In genomic region chr2:226835796-226836547, GRCh38 we compare ENCODE assay signal across 8 cellular contexts. TPM values are rescaled to one million over a fixed set of nuclear protein-coding genes. Genes with fewer than 3 reads are reported as not detected.
DNase-seq lines count a peak whose midpoint lies in the region; ATAC-seq and TF ChIP-seq lines count a peak whose summit lies in the region.

RHBDD1 (plus strand) TSS chr2:226836054; CDS start chr2:226864694, 28,640 bp downstream.

- H3K4me3 ChIP-seq in GM12875 (ENCODE audit: low read depth, low read length), result peak within 1 kb of the TSS; percentile 88
- H3K4me3 ChIP-seq in heart right ventricle, result peak within 1 kb of the TSS; percentile 61 to 89 (median 78)
- H3K4me3 ChIP-seq in upper lobe of right lung, result peak within 1 kb of the TSS; percentile 81

- H3K9me3 ChIP-seq in heart right ventricle, result no peaks in the 10 kb centered on the region
- no peaks in the 10 kb centered on the region for H3K9me3 ChIP-seq in upper lobe of right lung

- 0% methylated on average over 74 to 75 of the region's 75 CpGs for WGBS in heart right ventricle, 2 donors

- TF ChIP-seq CTCF in GM12875 (IDR thresholded peaks at IDR 0.05; ENCODE audit: borderline replicate concordance, insufficient read depth, low read depth, low read length), result no peak
- no peak for TF ChIP-seq CTCF in heart right ventricle (IDR thresholded peaks at IDR 0.05)
- TF ChIP-seq CTCF in upper lobe of right lung (IDR thresholded peaks at IDR 0.05), result no peak

- H3K27me3 ChIP-seq in heart right ventricle (no peaks in the 10 kb centered on the region), upper lobe of right lung (no peaks in the 10 kb centered on the region)

- H3K4me1 ChIP-seq in heart right ventricle (peaks cover 0 to 35% (median 22%) of the 10 kb centered on the region in 9 donors), upper lobe of right lung (peaks cover 17% of the 10 kb centered on the region)

- intact Hi-C loops in T-helper 1 cell treated with Interleukin-12 subunit alpha and Interleukin-12 subunit beta and Interleukin-4 antibody, amounts not matched to agents 30 ng/mL and 1 ng/mL, for 36 hours (cut with micrococcal nuclease), result loop anchor here (1.0 to 10.0 kb wide), 18 partner anchors 25 to 1909 kb away; partner anchors contain the start of genes AGFG1 and MFF
- intact Hi-C loops in heart right ventricle (cut with DNase I), result loop anchor here in 3 of 10 donors (10.0 kb wide), 2 partner anchors 139 to 149 kb away; no protein-coding TSS in a partner anchor
- intact Hi-C loops in posterior vena cava (cut with DNase I), result loop anchor here (2.0 to 10.0 kb wide), 3 partner anchors 35 to 1161 kb away; no protein-coding TSS in a partner anchor
- intact Hi-C loops in upper lobe of right lung (cut with DNase I), result no loop called here

- peak; percentile 56 for DNase-seq in NCI-H1417 treated with DMSO at 0.1 percent for 48 hours (lab: John Stamatoyannopoulos, UW)
- DNase-seq in amniotic epithelial cell (ENCODE audit: low read depth), result peak; percentile 93
- DNase-seq in heart right ventricle, result peak; percentile 94 to 95
- DNase-seq in posterior vena cava (ENCODE audit: low spot score), result peak; percentile 98
- DNase-seq in upper lobe of right lung, result peak; percentile 98

- H3K27ac ChIP-seq in heart right ventricle (peak within 1 kb of the TSS; percentile 88 to 98 (median 96)), upper lobe of right lung (peak within 1 kb of the TSS; percentile 98)

- peaks cover 0 to 16% (median 0%) of the 10 kb centered on the region in 9 donors for H3K36me3 ChIP-seq in heart right ventricle
- H3K36me3 ChIP-seq in upper lobe of right lung, result peaks cover 5% of the 10 kb centered on the region

- ATAC-seq in HG02763 (IDR thresholded peaks at IDR 0.05; ENCODE audit: unreplicated experiment) (peak; percentile 84), heart right ventricle (peak; percentile 99 to 100 (median 99)), upper lobe of right lung (peak; percentile 99)

RNA-seq across cellular contexts. Expression of gene RHBDD1, which starts in this region (rescaled TPM):
- total RNA-seq in T-helper 1 cell treated with Interleukin-12 subunit alpha and Interleukin-12 subunit beta and Interleukin-4 antibody, amounts not matched to agents 30 ng/mL and 1 ng/mL, for 36 hours, result 38.7 and 41.6 TPM in 2 replicates
- total RNA-seq in heart right ventricle (10 to 100 TPM; 28.3 to 57.1 (median 39.1) TPM), posterior vena cava (10 to 100 TPM; 39.3 to 40.5 TPM), upper lobe of right lung (38.4 TPM)
- 1 to 10 TPM; 4.5 to 7.0 TPM for polyA plus RNA-seq in heart right ventricle

Comparison
In these comparisons a context has a peak if more than half of its experiments do, and no peak if none do; other contexts are left out.
1. Peak in every context shown above with its lines: DNase-seq, ATAC-seq, H3K4me3 ChIP-seq and H3K27ac ChIP-seq.